Comparison of ENCODE assay signal across 17 cellular contexts in genomic region chr20:1298888-1299511, GRCh38. TPM values are rescaled to one million over a fixed set of nuclear protein-coding genes. Genes with fewer than 3 reads are reported as not detected.
DNase-seq lines count a peak whose midpoint lies in the region; ATAC-seq, FAIRE-seq and TF ChIP-seq lines count a peak whose summit lies in the region.
"Had no signal": no experiment of that assay in that cellular context is flagged by ENCODE, and none has a peak within 500 bp of the region (broad histone marks: within the 10 kb centered on the region; RNA-seq: fewer than 3 reads in every experiment).

No MANE protein-coding gene starts in this region.

- TF ChIP-seq EP300 in HepG2 (IDR thresholded peaks at IDR 0.05; ENCODE audit: low read depth in 2 of 2, low read length in 2 of 2) (no peak), HepG2 (CRISPR knock-in tag; IDR thresholded peaks at IDR 0.05; ENCODE audit: borderline replicate concordance) (no peak)

- TF ChIP-seq POLR2A in HepG2 (IDR thresholded peaks at IDR 0.05; ENCODE audit: insufficient read depth in 1 of 2, low read depth in 2 of 2, low read length in 2 of 2) (no peak), right lobe of liver (IDR thresholded peaks at IDR 0.05) (no peak)

- no peak overlapping the region for H3K4me2 ChIP-seq in HepG2 (ENCODE audit: low read depth, low read length)

- WGBS in HepG2 (ENCODE audit: low lambda C conversion rate) = 26% methylated on average over 10 of the region's 10 CpGs
- 88% methylated on average over 9 of the region's 10 CpGs for WGBS in right lobe of liver (ENCODE audit: insufficient coverage, low coverage, low lambda C conversion rate, missing lambda C conversion rate)

- no peak for FAIRE-seq in HepG2 (lab: Jason Lieb, UNC)

- no peak for ATAC-seq in HepG2
- no peak for ATAC-seq in right lobe of liver

- peak overlapping the region; percentile 79 for H3K27ac Mint-ChIP-seq in nephron progenitor cell
- H3K27ac Mint-ChIP-seq: B cell; CD4-positive, alpha-beta T cell had no signal

- no peak overlapping the region for H3K4me3 ChIP-seq in HepG2 (replicated peaks in 1 of 3; ENCODE audit: insufficient read depth in 1 of 3, low read depth in 2 of 3, low read length in 3 of 3)
- no peak overlapping the region for H3K4me3 ChIP-seq in right lobe of liver
- H3K4me3 ChIP-seq: HAP-1, SJSA1 had no signal

- no peaks in the 10 kb centered on the region for H3K4me1 ChIP-seq in HepG2 (ENCODE audit: insufficient read depth, low read length)
- no peaks in the 10 kb centered on the region for H3K4me1 ChIP-seq in right lobe of liver
- H3K4me1 ChIP-seq: HAP-1 had no signal

- no peaks in the 10 kb centered on the region for H3K9me3 Mint-ChIP-seq in nephron progenitor cell
- H3K9me3 Mint-ChIP-seq: CD4-positive, alpha-beta T cell; IgD-negative memory B cell had no signal

- no TSS peak for BruUV-seq in HepG2 (replicated peaks; lab: Mats Ljungman, UMichigan)

- TF ChIP-seq RAD21 in HepG2 (CRISPR knock-in tag; IDR thresholded peaks at IDR 0.05) = no peak

- H3K4me1 Mint-ChIP-seq in nephron progenitor cell = peaks cover 12% of the 10 kb centered on the region
- H3K4me1 Mint-ChIP-seq: B cell had no signal

- no peak overlapping the region for H2AFZ ChIP-seq in HepG2 (ENCODE audit: low read length)

- POLR2A ChIA-PET in HepG2 (lab: Yijun Ruan, JAX) = no interaction called here

- DNase-seq in DMS79 treated with DMSO at 0.1 percent for 48 hours (lab: John Stamatoyannopoulos, UW) = peak; percentile 5
- no peak for DNase-seq in DMS79 (lab: John Stamatoyannopoulos, UW)
- DNase-seq in HepG2 (ENCODE audit: low spot score) = no peak
- DNase-seq in right lobe of liver = no peak
- DNase-seq in nephron progenitor cell = no peak
- no peak for DNase-seq in RPMI8226
- no peak for DNase-seq in NCI-H2029 treated with DMSO at 0.1 percent for 48 hours (lab: John Stamatoyannopoulos, UW)
- DNase-seq in NOMO-1 treated with DMSO at 0.1 percent for 48 hours (lab: John Stamatoyannopoulos, UW; ENCODE audit: unreplicated experiment) = no peak
- DNase-seq: NCI-H2171 treated with DMSO at 0.1 percent for 48 hours; NCI-H446 treated with DMSO at 0.1 percent for 48 hours; NK-92 treated with Interleukin-12 subunit alpha and Interleukin-12 subunit beta, amount 100 ng/mL, for 24 hours had no signal

- H3K27me3 ChIP-seq in HepG2 (ENCODE audit: control insufficient read depth in 1 of 2, insufficient read depth in 2 of 2, low read length in 2 of 2) (peaks cover 8 to 60% of the 10 kb centered on the region in 2 experiments; a peak in 3 of 5 replicates), right lobe of liver (no peaks in the 10 kb centered on the region)
- H3K27me3 ChIP-seq: SJSA1 had no signal

- no peaks in the 10 kb centered on the region for H3K36me3 ChIP-seq in HepG2 (replicated peaks in 1 of 2; ENCODE audit: control insufficient read depth in 1 of 2, insufficient read depth in 2 of 2, low read length in 2 of 2)
- H3K36me3 ChIP-seq in right lobe of liver = no peaks in the 10 kb centered on the region
- H3K36me3 ChIP-seq: HAP-1 had no signal

- intact Hi-C loops in HepG2 (cut with micrococcal nuclease; ENCODE audit: unreplicated experiment) (loop anchor here (10.0 kb wide), 1 partner anchor 414 kb away; no protein-coding TSS in a partner anchor), right lobe of liver (cut with DNase I) (no loop called here)

- no peak overlapping the region for H3K4me3 Mint-ChIP-seq in nephron progenitor cell
- H3K4me3 Mint-ChIP-seq: B cell; CD4-positive, alpha-beta T cell; IgD-negative memory B cell had no signal

- H3K27ac ChIP-seq in HepG2 (ENCODE audit: extremely low read length, insufficient read depth, low read length) (no peak overlapping the region), right lobe of liver (no peak overlapping the region)
- H3K27ac ChIP-seq: 22Rv1, SJSA1 had no signal

- H3K79me2 ChIP-seq in HepG2 (ENCODE audit: insufficient read depth, low read length) = no peaks in the 10 kb centered on the region

- H3K9ac ChIP-seq in HepG2 (ENCODE audit: insufficient read depth, low read depth, low read length) = no peak overlapping the region

- in situ Hi-C loops in HepG2 (cut with HindIII; ENCODE audit: extremely low pct_ligation_motif_present, low pct_unique_long_range_greater_than_20kb) = no loop called here

- H3K36me3 Mint-ChIP-seq in nephron progenitor cell (ENCODE audit: low read depth) = no peaks in the 10 kb centered on the region
- H3K36me3 Mint-ChIP-seq: IgD-negative memory B cell had no signal

- H3K9me3 ChIP-seq in HepG2 (ENCODE audit: low read length) (no peaks in the 10 kb centered on the region), right lobe of liver (no peaks in the 10 kb centered on the region)
- H3K9me3 ChIP-seq: HAP-1, SJSA1 had no signal

- H3K27me3 Mint-ChIP-seq in nephron progenitor cell (ENCODE audit: low read depth, poor library complexity) = peaks cover 15% of the 10 kb centered on the region
- H3K27me3 Mint-ChIP-seq: B cell; CD4-positive, alpha-beta T cell; IgD-negative memory B cell had no signal

- no peaks in the 10 kb centered on the region for H4K20me1 ChIP-seq in HepG2 (ENCODE audit: insufficient read depth, low read length)

- TF ChIP-seq CTCF in HepG2 (CRISPR knock-in tag; IDR thresholded peaks at IDR 0.05) = no peak
- TF ChIP-seq CTCF in right lobe of liver (IDR thresholded peaks at IDR 0.05) = no peak
- TF ChIP-seq CTCF in nephron progenitor cell (IDR thresholded peaks at IDR 0.05) = no peak

- CTCF ChIA-PET in HepG2 (lab: Yijun Ruan, JAX; ENCODE audit: low intra/inter-chr PET ratio, low total read pairs) = no interaction called here

TF ChIP-seq in HepG2, 621 proteins besides CTCF, POLR2A, EP300 and RAD21 (continues in another document):
- TF ChIP-seq MED1 (CRISPR knock-in tag; IDR thresholded peaks at IDR 0.05) (no peak), ZNF883 (CRISPR knock-in tag; IDR thresholded peaks at IDR 0.05; ENCODE audit: not compliant biosample characterization) (peak; percentile 27), ZBTB25 (CRISPR knock-in tag; IDR thresholded peaks at IDR 0.05) (no peak)

RNA-seq across cellular contexts. Expression of gene SDCBP2, which starts 29.9 kb away (rescaled TPM):
- total RNA-seq in HepG2 (2016; rRNA removed; fragmentation: Illumina TruSeq; extraction: Trizol) (0.87 and 1.2 TPM in 2 replicates), right lobe of liver (10 to 100 TPM in 3 of 6 experiments, 1 to 10 TPM in 3; 2.0 to 43.3 (median 16.6) TPM)
- total RNA-seq in HepG2 (2016; cell fraction: cytosol; rRNA removed; fragmentation: Illumina TruSeq; extraction: Trizol; ENCODE audit: low read depth) = 0.79 and 0.91 TPM in 2 replicates
- total RNA-seq in HepG2 (2016; cell fraction: insoluble cytoplasmic fraction; rRNA removed; fragmentation: Illumina TruSeq; extraction: Trizol) = 0.89 and 1.1 TPM in 2 replicates
- 0.48 and 0.93 TPM in 2 replicates for total RNA-seq in HepG2 (2016; cell fraction: membrane; rRNA removed; fragmentation: Illumina TruSeq; extraction: Trizol)
- 0.66 and 0.81 TPM in 2 replicates for total RNA-seq in HepG2 (2016; cell fraction: nucleus; rRNA removed; fragmentation: Illumina TruSeq; extraction: Trizol)
- polyA plus RNA-seq in HepG2 (2011; rRNA removed) = 2.4 and 2.9 TPM in 2 replicates
- 2.5 and 3.1 TPM in 2 replicates for polyA plus RNA-seq in HepG2 (2011; cell fraction: cytosol; rRNA removed)
- polyA plus RNA-seq in HepG2 (2011; cell fraction: nucleus; rRNA removed) = 6.1 and 6.2 TPM in 2 replicates
- polyA plus RNA-seq in HepG2 (2012) = 2.1 and 4.3 TPM in 2 replicates
- 0.62 and 0.94 TPM in 2 replicates for polyA plus RNA-seq in HepG2 (2016; cell fraction: cytosol; fragmentation: Illumina TruSeq; extraction: Trizol; ENCODE audit: low read depth)
- 0.67 and 0.96 TPM in 2 replicates for polyA plus RNA-seq in HepG2 (2016; cell fraction: insoluble cytoplasmic fraction; fragmentation: Illumina TruSeq; extraction: Trizol; ENCODE audit: low read depth)
- polyA plus RNA-seq in HepG2 (2016; cell fraction: membrane; fragmentation: Illumina TruSeq; extraction: Trizol; ENCODE audit: low read depth) = 0.65 and 0.68 TPM in 2 replicates
- polyA plus RNA-seq in HepG2 (2016; cell fraction: nucleus; fragmentation: Illumina TruSeq; extraction: Trizol; ENCODE audit: insufficient read depth, low read depth) = 1.5 and 1.6 TPM in 2 replicates
- polyA minus RNA-seq in HepG2 (2011; rRNA and poly(A)+ RNA removed; ENCODE audit: low replicate concordance) = 0.42 and 0.92 TPM in 2 replicates
- 0.62 and 0.89 TPM in 2 replicates for polyA minus RNA-seq in HepG2 (2011; cell fraction: cytosol; rRNA and poly(A)+ RNA removed)
- polyA minus RNA-seq in HepG2 (2011; cell fraction: nucleus; rRNA and poly(A)+ RNA removed) = 0.37 and 0.64 TPM in 2 replicates

RNA-seq across cellular contexts. Expression of gene SNPH, which starts 32.9 kb away (rescaled TPM):
- total RNA-seq in HepG2 (2016; rRNA removed; fragmentation: Illumina TruSeq; extraction: Trizol) = 0.09 TPM in 1 of 2 replicates, not detected in the other
- total RNA-seq in HepG2 (2016; cell fraction: cytosol; rRNA removed; fragmentation: Illumina TruSeq; extraction: Trizol; ENCODE audit: low read depth) = not detected in 2 replicates
- 0.04 TPM in 1 of 2 replicates, not detected in the other for total RNA-seq in HepG2 (2016; cell fraction: insoluble cytoplasmic fraction; rRNA removed; fragmentation: Illumina TruSeq; extraction: Trizol)
- 0.03 TPM in 1 of 2 replicates, not detected in the other for total RNA-seq in HepG2 (2016; cell fraction: membrane; rRNA removed; fragmentation: Illumina TruSeq; extraction: Trizol)
- 0.06 TPM in 2 replicates for total RNA-seq in HepG2 (2016; cell fraction: nucleus; rRNA removed; fragmentation: Illumina TruSeq; extraction: Trizol)
- not detected in 2 replicates for polyA plus RNA-seq in HepG2 (2011; rRNA removed)
- polyA plus RNA-seq in HepG2 (2011; cell fraction: cytosol; rRNA removed) = not detected in 2 replicates
- 0.02 TPM in 1 of 2 replicates, not detected in the other for polyA plus RNA-seq in HepG2 (2011; cell fraction: nucleus; rRNA removed)
- not detected in 2 replicates for polyA plus RNA-seq in HepG2 (2012)
- polyA plus RNA-seq in HepG2 (2016; cell fraction: cytosol; fragmentation: Illumina TruSeq; extraction: Trizol; ENCODE audit: low read depth) = not detected in 2 replicates
- polyA plus RNA-seq in HepG2 (2016; cell fraction: insoluble cytoplasmic fraction; fragmentation: Illumina TruSeq; extraction: Trizol; ENCODE audit: low read depth) = not detected in 2 replicates
- not detected in 2 replicates for polyA plus RNA-seq in HepG2 (2016; cell fraction: membrane; fragmentation: Illumina TruSeq; extraction: Trizol; ENCODE audit: low read depth)
- polyA plus RNA-seq in HepG2 (2016; cell fraction: nucleus; fragmentation: Illumina TruSeq; extraction: Trizol; ENCODE audit: insufficient read depth, low read depth) = 0.12 TPM in 1 of 2 replicates, not detected in the other
- polyA minus RNA-seq in HepG2 (2011; rRNA and poly(A)+ RNA removed; ENCODE audit: low replicate concordance) = 0.02 and 0.10 TPM in 2 replicates
- not detected in 2 replicates for polyA minus RNA-seq in HepG2 (2011; cell fraction: cytosol; rRNA and poly(A)+ RNA removed)
- not detected in 2 replicates for polyA minus RNA-seq in HepG2 (2011; cell fraction: nucleus; rRNA and poly(A)+ RNA removed)
- total RNA-seq in right lobe of liver = under 1 TPM; 0.11 to 0.61 (median 0.12) TPM
